ENCODE assay signal across 10 cellular contexts in genomic region chr19:31127132-31127967, GRCh38.
DNase-seq lines count a peak whose midpoint lies in the region; ATAC-seq, FAIRE-seq and TF ChIP-seq lines count a peak whose summit lies in the region.
"Had no signal": no experiment of that assay in that cellular context is flagged by ENCODE, and none has a peak within 500 bp of the region (broad histone marks: within the 10 kb centered on the region; RNA-seq: fewer than 3 reads in every experiment).

No MANE protein-coding gene starts in this region.

- WGBS in A549 (ENCODE audit: missing lambda C conversion rate) = 13% methylated on average over 14 of the region's 14 CpGs
- no CpG with 5 or more reads among the region's 14 CpGs for whole genome bisulfite sequencing in mesendoderm (ENCODE audit: extremely low coverage, insufficient coverage, low lambda C conversion rate)

- no peak overlapping the region for H4K5ac ChIP-seq in mesendoderm (ENCODE audit: low read length)

- peak in 1 of 2 experiments; percentile 49; a peak in 2 of 5 replicates for TF ChIP-seq RAD21 in A549 (conservative IDR thresholded peaks at IDR 0.05 in 1 of 2, IDR thresholded peaks at IDR 0.05 in 1 of 2)

- H3K79me2 ChIP-seq in mesendoderm (ENCODE audit: control insufficient read depth, insufficient read depth, low read length) = no peaks in the 10 kb centered on the region

- no peaks in the 10 kb centered on the region for H3K79me1 ChIP-seq in mesendoderm (ENCODE audit: low read length)

- ATAC-seq in A549 (peak; percentile 89 to 91), HG03521 (IDR thresholded peaks at IDR 0.05; ENCODE audit: unreplicated experiment) (no peak), GM21447 (IDR thresholded peaks at IDR 0.05; ENCODE audit: unreplicated experiment) (no peak)

- H3K4me2 ChIP-seq in A549 (peak overlapping the region; percentile 70), mesendoderm (ENCODE audit: low read length) (no peak overlapping the region)

- H2BK120ac ChIP-seq in mesendoderm (ENCODE audit: low read depth, low read length) = no peak overlapping the region

- H3K27ac ChIP-seq in A549 = peak overlapping the region; percentile 80 to 87
- no peak overlapping the region for H3K27ac ChIP-seq in mesendoderm (ENCODE audit: low read depth, low read length)

- no peak overlapping the region for H2BK15ac ChIP-seq in mesendoderm (replicated peaks; ENCODE audit: low read depth)

- H3K18ac ChIP-seq in mesendoderm (ENCODE audit: low read length) = no peak overlapping the region

- no peak overlapping the region for H4K8ac ChIP-seq in mesendoderm (ENCODE audit: low read depth, low read length)

- DNase-seq in A549 (ENCODE audit: low read depth in 1 of 2, low spot score in 1 of 2) = peak; percentile 67 to 82
- DNase-seq in HFF-Myc (ENCODE audit: extremely low read depth, low read depth) = peak; percentile 26
- peak; percentile 57 for DNase-seq in brain pericyte (ENCODE audit: low read depth, low spot score)
- peak; percentile 63 for DNase-seq in mesendoderm
- DNase-seq in effector CD8-positive, alpha-beta T cell (lab: John Stamatoyannopoulos, UW) = no peak
- no peak for DNase-seq in GM13976 (ENCODE audit: low spot score)
- DNase-seq: erythroblast, Right ventricle myocardium superior had no signal

- TF ChIP-seq EP300 in A549 (IDR thresholded peaks at IDR 0.05) = peak; percentile 75 to 81; a peak in 3 of 5 replicates

- H3K9me3 ChIP-seq in A549 = peaks cover 10% of the 10 kb centered on the region; the same call in 1 of the 3 replicates

- H3K27me3 ChIP-seq in mesendoderm (ENCODE audit: insufficient read depth, low read length, poor library complexity) = no peaks in the 10 kb centered on the region

- peak; percentile 94 for FAIRE-seq in A549 (lab: Jason Lieb, UNC)

- POLR2A ChIA-PET in A549 (lab: Yijun Ruan, JAX) = interaction anchor here (1.5 kb wide), 1 partner anchor 87 kb away, joined by 4 read pairs; no protein-coding TSS in a partner anchor

- H3K4me1 ChIP-seq in A549 (peaks cover 25% of the 10 kb centered on the region), mesendoderm (ENCODE audit: control insufficient read depth, low read depth, low read length) (no peaks in the 10 kb centered on the region)

- no peak for TF ChIP-seq POLR2A in A549 (IDR thresholded peaks at IDR 0.05; ENCODE audit: low read length)

- no peak overlapping the region for H3K4ac ChIP-seq in mesendoderm (ENCODE audit: low read depth, low read length)

- TF ChIP-seq CTCF in A549 (IDR thresholded peaks at IDR 0.05) (no peak), HFF-Myc (IDR thresholded peaks at IDR 0.05; ENCODE audit: low read depth, low read length, missing control alignments) (no peak), GM13976 (IDR thresholded peaks at IDR 0.05; ENCODE audit: borderline replicate concordance, control extremely low read depth, extremely low read depth, insufficient read depth, missing control alignments) (no peak)

- H2AK5ac ChIP-seq in mesendoderm (ENCODE audit: low read length) = no peak overlapping the region

- no peaks in the 10 kb centered on the region for H3K36me3 ChIP-seq in mesendoderm (ENCODE audit: control insufficient read depth, insufficient read depth, low read length)

- H3K56ac ChIP-seq in mesendoderm (ENCODE audit: low read length) = no peak overlapping the region

- in situ Hi-C loops in GM13976 (cut with MboI; ENCODE audit: low sequenced_read_pairs, unreplicated experiment) = no loop called here

- no peak overlapping the region for H3K9ac ChIP-seq in mesendoderm (ENCODE audit: low read length)

- CTCF ChIA-PET in A549 (lab: Yijun Ruan, JAX) = interaction anchor here (0.5 to 1.2 kb wide), 3 partner anchors 12 to 1104 kb away, joined by 3 read pairs; no protein-coding TSS in a partner anchor

- H2BK5ac ChIP-seq in mesendoderm (ENCODE audit: low read length) = no peak overlapping the region

- H3K4me3 ChIP-seq in A549 (no peak overlapping the region), HFF-Myc (replicated peaks; ENCODE audit: low read depth, low read length) (no peak overlapping the region), mesendoderm (ENCODE audit: low read length) (no peak overlapping the region)

- H3K23ac ChIP-seq in mesendoderm (ENCODE audit: low read length) = no peak overlapping the region

TF ChIP-seq in A549, 52 proteins besides CTCF, POLR2A, EP300 and RAD21:
- TF ChIP-seq USF2 (IDR thresholded peaks at IDR 0.05) (no peak), PHF8 (IDR thresholded peaks at IDR 0.05; ENCODE audit: borderline replicate concordance, low read depth) (no peak), CEBPB (IDR thresholded peaks at IDR 0.05) (peak in 1 of 2 experiments; percentile 49; a peak in 2 of 4 replicates), TFCP2L1 (CRISPR knock-in tag; IDR thresholded peaks at IDR 0.05) (no peak), SMC3 (IDR thresholded peaks at IDR 0.05) (peak; percentile 12; the same call in 1 of the 3 replicates), NPAS2 (CRISPR knock-in tag; IDR thresholded peaks at IDR 0.05; ENCODE audit: borderline replicate concordance) (no peak), JUN (IDR thresholded peaks at IDR 0.05) (peak; percentile 46 to 54; a peak in 3 of 5 replicates), JUNB (IDR thresholded peaks at IDR 0.05) (peak; percentile 86), CHD2 (IDR thresholded peaks at IDR 0.05; ENCODE audit: low read length, partially characterized antibody) (no peak), MAX (IDR thresholded peaks at IDR 0.05) (peak; percentile 59), ZNF302 (CRISPR knock-in tag; IDR thresholded peaks at IDR 0.05) (no peak), GATA3 (IDR thresholded peaks at IDR 0.05; ENCODE audit: borderline replicate concordance) (peak; percentile 76), FOSL2 (IDR thresholded peaks at IDR 0.05) (peak; percentile 72; the same call in 1 of the 2 replicates), FOSL2 (CRISPR knock-in tag; IDR thresholded peaks at IDR 0.05) (peak; percentile 83), E2F6 (IDR thresholded peaks at IDR 0.05; ENCODE audit: borderline replicate concordance, low read depth) (no peak), ZSCAN20 (CRISPR knock-in tag; IDR thresholded peaks at IDR 0.05) (no peak), RARB (CRISPR knock-in tag; IDR thresholded peaks at IDR 0.05) (no peak), BCL3 (IDR thresholded peaks at IDR 0.05) (peak; percentile 81; the same call in 1 of the 3 replicates), REST (IDR thresholded peaks at IDR 0.05) (no peak), EHMT2 (IDR thresholded peaks at IDR 0.05; ENCODE audit: low read depth) (no peak)
TF ChIP-seq in A549: peak in this region for 8.

Comparison
In these comparisons a context has a peak if more than half of its experiments do, and no peak if none do; other contexts are left out.
1. ATAC-seq: peak in A549 (2 of 2); none in HG03521 (single experiment) and GM21447 (single experiment).
2. DNase-seq: peak in A549 (2 of 2), HFF-Myc (single experiment), brain pericyte (single experiment) and mesendoderm (single experiment); none in effector CD8-positive, alpha-beta T cell (single experiment) and GM13976 (single experiment).